8 cellular contexts compared by ENCODE assay signal in the genomic region with DNA sequence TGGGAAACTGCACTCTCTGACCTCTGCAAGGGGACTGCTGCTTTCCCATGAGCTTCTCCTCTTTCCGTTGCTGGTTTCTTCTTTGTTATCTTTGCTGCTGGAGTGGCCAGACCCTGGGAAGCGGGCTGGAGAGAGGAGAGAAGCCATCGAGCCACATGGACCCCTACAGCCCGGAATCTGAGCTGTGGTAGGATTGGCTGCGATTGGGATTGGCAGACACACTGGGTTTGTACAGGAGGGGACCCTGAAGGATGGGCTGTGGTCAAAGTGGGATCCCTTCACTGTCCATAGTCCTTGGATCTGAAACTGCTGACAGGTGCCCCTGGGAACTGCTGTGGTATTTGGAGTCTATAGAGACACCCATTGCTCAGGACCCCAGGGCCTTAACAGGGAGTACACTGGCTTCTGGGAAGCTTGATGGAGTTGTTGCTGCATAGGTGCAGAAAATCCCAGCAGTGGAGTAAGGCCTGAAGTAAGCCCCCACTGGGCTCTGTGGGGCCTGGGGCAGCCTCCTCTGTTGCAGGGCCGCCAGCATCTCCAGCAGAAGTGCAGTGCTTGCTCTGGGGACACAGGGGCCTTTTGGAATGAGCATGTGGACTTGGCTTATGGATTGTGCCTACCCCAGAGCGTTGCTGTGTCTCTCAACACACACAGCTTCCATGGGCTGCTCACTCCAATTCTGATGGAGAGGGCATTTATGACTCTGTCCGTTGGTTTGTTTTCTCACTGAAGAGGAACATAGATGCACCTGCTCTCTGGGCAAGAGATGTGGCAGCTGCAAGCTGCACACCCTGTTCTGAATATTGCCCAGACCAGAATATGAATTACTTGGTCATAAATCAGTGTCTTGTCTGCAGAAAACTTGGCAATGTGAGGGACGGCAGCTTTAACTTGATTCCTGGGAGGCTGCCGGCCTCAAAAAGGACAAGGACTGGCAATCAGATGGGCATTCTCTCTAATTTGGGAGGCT. TPM values are rescaled to one million over a fixed set of nuclear protein-coding genes. Genes with fewer than 3 reads are reported as not detected.
A peak's percentile ranks its signal among the peaks of the same experiment; 100 is the strongest.
DNase-seq lines count a peak whose midpoint lies in the region; ATAC-seq and TF ChIP-seq lines count a peak whose summit lies in the region.
"Had no signal": no experiment of that assay in that cellular context is flagged by ENCODE, and none has a peak within 500 bp of the region (broad histone marks: within the 10 kb centered on the region; RNA-seq: fewer than 3 reads in every experiment).

No MANE protein-coding gene starts in this region.

- H2AFZ ChIP-seq in DND-41 (ENCODE audit: low read depth, low read length) (no peak overlapping the region), trophoblast cell (ENCODE audit: insufficient read depth, low read length, poor library complexity) (no peak overlapping the region)

- H4K8ac ChIP-seq in trophoblast cell (ENCODE audit: low read depth, low read length): no peak overlapping the region

- no peak overlapping the region for H4K91ac ChIP-seq in trophoblast cell (ENCODE audit: low read depth, low read length)

- H3K36me3 ChIP-seq in DND-41 (ENCODE audit: insufficient read depth, low read length): peaks cover 16% of the 10 kb centered on the region
- H3K36me3 ChIP-seq in trophoblast cell (ENCODE audit: control insufficient read depth in 1 of 2, insufficient read depth in 2 of 2, low read length in 2 of 2): peaks cover 5 to 6% of the 10 kb centered on the region in 2 experiments
- H3K36me3 ChIP-seq in colonic mucosa: no peaks in the 10 kb centered on the region

- H2BK120ac ChIP-seq in trophoblast cell (ENCODE audit: insufficient read depth, low read length, poor library complexity): no peak overlapping the region

- H2BK5ac ChIP-seq in trophoblast cell (ENCODE audit: low read depth, low read length, poor library complexity): no peak overlapping the region

- no peaks in the 10 kb centered on the region for H3K27me3 ChIP-seq in DND-41 (ENCODE audit: insufficient read depth, low read length, poor library complexity)
- H3K27me3 ChIP-seq in trophoblast cell (ENCODE audit: insufficient read depth, low read length): no peaks in the 10 kb centered on the region
- no peaks in the 10 kb centered on the region for H3K27me3 ChIP-seq in colonic mucosa

- no CpG with 5 or more reads among the region's 10 CpGs for WGBS in trophoblast cell (ENCODE audit: extremely low coverage, insufficient coverage, insufficient read length)

- peaks cover 2% of the 10 kb centered on the region for H3K79me1 ChIP-seq in trophoblast cell (ENCODE audit: low read length)

- H3K9me3 ChIP-seq in DND-41 (ENCODE audit: insufficient read depth, low read length, severe bottlenecking) (no peaks in the 10 kb centered on the region), trophoblast cell (ENCODE audit: insufficient read depth, low read depth, low read length) (peaks cover 3% of the 10 kb centered on the region), colonic mucosa (no peaks in the 10 kb centered on the region)

- H3K4me2 ChIP-seq in DND-41 (ENCODE audit: insufficient read depth, low read length) (no peak overlapping the region), trophoblast cell (ENCODE audit: low read length) (no peak overlapping the region)

- no peak overlapping the region for H3K14ac ChIP-seq in trophoblast cell (ENCODE audit: low read length)

- peaks cover 6% of the 10 kb centered on the region; the same call in 1 of the 2 replicates for H4K20me1 ChIP-seq in DND-41 (ENCODE audit: insufficient read depth, low read length)

- H3K27ac Mint-ChIP-seq in T-cell: peak overlapping the region; percentile 73 to 83

- CTCF ChIA-PET in T-cell (lab: Charles Lee): no interaction called here

- POLR2A ChIA-PET in T-cell (lab: Charles Lee): no interaction called here

- H3K4ac ChIP-seq in trophoblast cell (ENCODE audit: low read depth, low read length): peak overlapping the region; percentile 60

- H3K4me3 ChIP-seq in DND-41 (ENCODE audit: low read depth in 1 of 2, low read length in 2 of 2) (no peak overlapping the region), trophoblast cell (ENCODE audit: low read depth, low read length) (no peak overlapping the region), colonic mucosa (no peak overlapping the region)
- H3K4me3 ChIP-seq: skin epidermis had no signal

- H3K79me2 ChIP-seq in DND-41 (ENCODE audit: insufficient read depth, low read length) (peaks cover 88% of the 10 kb centered on the region), trophoblast cell (ENCODE audit: control insufficient read depth, insufficient read depth, low read length, poor library complexity) (peaks cover 17% of the 10 kb centered on the region)

- H3K4me1 Mint-ChIP-seq in T-cell: peaks cover 61 to 75% (median 73%) of the 10 kb centered on the region in 3 donors

- H4K12ac ChIP-seq in trophoblast cell (ENCODE audit: low read depth, low read length): no peak overlapping the region

- H3K18ac ChIP-seq in trophoblast cell (ENCODE audit: low read length): no peak overlapping the region

- TF ChIP-seq CTCF in DND-41 (IDR thresholded peaks at IDR 0.05; ENCODE audit: borderline replicate concordance, extremely low read depth, low read length, poor library complexity, severe bottlenecking): no peak
- no peak for TF ChIP-seq CTCF in colonic mucosa (IDR thresholded peaks at IDR 0.05)

- DNase-seq in DND-41 (no peak), NCI-H1417 treated with DMSO at 0.1 percent for 48 hours (lab: John Stamatoyannopoulos, UW) (peak; percentile 58), T-cell (no peak), trophoblast cell (no peak), colonic mucosa (no peak), germinal center (ENCODE audit: low spot score) (no peak)
- DNase-seq in activated CD4-positive, CD25-positive, alpha-beta regulatory T cell (lab: John Stamatoyannopoulos, UW): no peak

- ATAC-seq in DND-41 (ENCODE audit: insufficient read depth, low read depth) (no peak), T-cell (replicated peaks in 1 of 4) (no peak)

- H3K9ac ChIP-seq in DND-41 (ENCODE audit: low read depth, low read length) (peak overlapping the region; percentile 13; the same call in 1 of the 2 replicates), trophoblast cell (ENCODE audit: low read length) (no peak overlapping the region), colonic mucosa (ENCODE audit: low read depth in 2 of 2, low read length in 2 of 2) (peak overlapping the region in 1 of 2 donors; percentile 35)

- H2AK5ac ChIP-seq in trophoblast cell (ENCODE audit: low read length): no peak overlapping the region

- H3K36me3 Mint-ChIP-seq in T-cell: peaks cover 7% of the 10 kb centered on the region

- H3K27me3 Mint-ChIP-seq in T-cell: no peaks in the 10 kb centered on the region

- intact Hi-C loops in colonic mucosa (cut with DNase I): no loop called here

- H3K27ac ChIP-seq in DND-41 (ENCODE audit: low read length) (peak overlapping the region; percentile 60), trophoblast cell (ENCODE audit: low read depth, low read length) (no peak overlapping the region), colonic mucosa (no peak overlapping the region)
- H3K27ac ChIP-seq: skin epidermis had no signal

- no peak overlapping the region for H3K4me3 Mint-ChIP-seq in T-cell

- H2BK12ac ChIP-seq in trophoblast cell (ENCODE audit: low read length): no peak overlapping the region

- H3K4me1 ChIP-seq in DND-41 (ENCODE audit: insufficient read depth, low read length) (peaks cover 50% of the 10 kb centered on the region), trophoblast cell (ENCODE audit: control insufficient read depth in 1 of 2, insufficient read depth in 2 of 2, low read length in 2 of 2) (peaks cover 10 to 15% of the 10 kb centered on the region in 2 experiments), colonic mucosa (no peaks in the 10 kb centered on the region)

- H3K9me3 Mint-ChIP-seq in T-cell: no peaks in the 10 kb centered on the region

- no peak overlapping the region for H3K23ac ChIP-seq in trophoblast cell (ENCODE audit: low read length)

RNA-seq across cellular contexts. Expression of a gene that starts 32.0 kb away (rescaled TPM):
- total RNA-seq in T-cell (100 to 1,000 TPM in 1 of 5 donors, 10 to 100 TPM in 4; 74.6 to 103 (median 85.5) TPM), colonic mucosa (10 to 100 TPM; 39.2 to 57.8 TPM)
- 49.8 and 53.0 TPM in 2 replicates for polyA plus RNA-seq in trophoblast cell (2013)
